11 cellular contexts compared by ENCODE assay signal in genomic region chr3:180770639-180771038, GRCh38.
"Had no signal": no experiment of that assay in that cellular context is flagged by ENCODE, and none has a peak within 500 bp of the region (broad histone marks: within the 10 kb centered on the region; RNA-seq: fewer than 3 reads in every experiment).

No MANE protein-coding gene starts in this region.

- FAIRE-seq: H1, H54 had no signal

- H3K36me3 ChIP-seq: HAP-1 had no signal

- DNase-seq: GM23248, GOT3, H7, H9, HCEC 1CT, HFFc6 had no signal

- H2AFZ ChIP-seq: GM23248, GM23338 had no signal

- H3K4me3 Mint-ChIP-seq: GM23338, H9, HFFc6 had no signal

- H3K27ac ChIP-seq: GM23248 had no signal

- H3K4me3 ChIP-seq: GM23248, GM23338, HAP-1 had no signal

- H3K4me1 ChIP-seq: HAP-1 had no signal

- H3K9ac ChIP-seq: GM23248 had no signal

- H3K9me3 ChIP-seq: HAP-1 had no signal

- H3K27ac Mint-ChIP-seq: GM23338, H9, HFFc6 had no signal

- H3K4me2 ChIP-seq: GM23338 had no signal

- ATAC-seq: GM23338, HCT116 had no signal

- H3K4me1 Mint-ChIP-seq: GM23338, H9 had no signal
